In the genomic region with DNA sequence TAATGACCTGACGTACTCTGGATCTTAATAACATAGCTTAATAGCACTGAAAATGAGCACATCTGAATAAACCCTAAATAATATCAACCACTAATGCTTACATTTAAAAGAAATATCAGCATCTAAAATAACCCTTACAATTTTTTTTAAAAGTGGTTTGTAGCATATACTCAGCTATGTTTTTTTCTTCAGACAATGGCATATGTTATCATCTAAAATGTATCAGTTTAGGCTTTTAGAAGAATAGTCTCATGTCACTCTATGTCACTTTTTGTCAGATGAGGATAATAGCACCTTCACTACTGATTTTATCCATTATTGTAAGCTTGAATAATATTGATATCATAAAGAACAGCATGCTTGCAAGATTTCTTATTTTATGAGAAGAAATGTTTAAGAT, we compare ENCODE assay signal across 27 cellular contexts.
DNase-seq lines count a peak whose midpoint lies in the region; TF ChIP-seq lines count a peak whose summit lies in the region.
"Had no signal": no experiment of that assay in that cellular context is flagged by ENCODE, and none has a peak within 500 bp of the region (broad histone marks: within the 10 kb centered on the region; RNA-seq: fewer than 3 reads in every experiment).

No MANE protein-coding gene starts in this region.

- peak overlapping the region; percentile 43 for H3K9ac ChIP-seq in neural cell (ENCODE audit: low read length)
- H3K9ac ChIP-seq: BLaER1; BLaER1 treated with 17β-estradiol and CSF1 and Interleukin-3, amounts not matched to agents 10 nM and 100 nM had no signal

- peak; percentile 28 for TF ChIP-seq RAD21 in neural cell (conservative IDR thresholded peaks at IDR 0.05)

- no peaks in the 10 kb centered on the region for H3K36me3 ChIP-seq in neural cell (ENCODE audit: insufficient read depth, low read length)
- H3K36me3 ChIP-seq: BE2C; BLaER1; BLaER1 treated with 17β-estradiol and CSF1 and Interleukin-3, amounts not matched to agents 10 nM and 100 nM had no signal

- no peak overlapping the region for H2AFZ ChIP-seq in neural cell (ENCODE audit: low read depth, low read length)

- no peak overlapping the region for H3K4me2 ChIP-seq in neural cell (ENCODE audit: low read length)
- H3K4me2 ChIP-seq: A549; BLaER1; BLaER1 treated with 17β-estradiol and CSF1 and Interleukin-3, amounts not matched to agents 10 nM and 100 nM had no signal

- TF ChIP-seq EP300 in neural cell (conservative IDR thresholded peaks at IDR 0.05; ENCODE audit: poor library complexity, severe bottlenecking): peak; percentile 96

- no peaks in the 10 kb centered on the region for H3K27me3 ChIP-seq in neural cell (ENCODE audit: insufficient read depth, low read depth, low read length)
- H3K27me3 ChIP-seq: BE2C, BLaER1 had no signal

- no peaks in the 10 kb centered on the region for H4K20me1 ChIP-seq in neural cell (ENCODE audit: insufficient read depth)
- H4K20me1 ChIP-seq: BLaER1; BLaER1 treated with 17β-estradiol and CSF1 and Interleukin-3, amounts not matched to agents 10 nM and 100 nM had no signal

- H3K4me3 ChIP-seq in neural cell (ENCODE audit: low read length): peak overlapping the region; percentile 36
- H3K4me3 ChIP-seq: A549; BLaER1; BLaER1 treated with 17β-estradiol and CSF1 and Interleukin-3, amounts not matched to agents 10 nM and 100 nM had no signal

- H3K79me2 ChIP-seq in neural cell (replicated peaks; ENCODE audit: insufficient read depth, low read length): no peaks in the 10 kb centered on the region

- H3K27ac ChIP-seq in neural cell (ENCODE audit: low read length) (peak overlapping the region; percentile 86), substantia nigra (ENCODE audit: low read depth, low read length, poor library complexity, severe bottlenecking) (no peak overlapping the region)
- H3K27ac ChIP-seq: 22Rv1; A549; BLaER1; BLaER1 treated with 17β-estradiol and CSF1 and Interleukin-3, amounts not matched to agents 10 nM and 100 nM; C4-2B had no signal

- no peaks in the 10 kb centered on the region for H3K9me2 ChIP-seq in neural cell (ENCODE audit: insufficient read depth, low read length)

- no peak for TF ChIP-seq CTCF in neural cell (IDR thresholded peaks at IDR 0.05; ENCODE audit: poor library complexity, severe bottlenecking)

- peaks cover 10% of the 10 kb centered on the region for H3F3A ChIP-seq in neural cell (ENCODE audit: insufficient read depth, low read length, poor library complexity, severe bottlenecking)

- no peaks in the 10 kb centered on the region for H3K9me3 ChIP-seq in neural cell (ENCODE audit: low read length)
- H3K9me3 ChIP-seq: A549, BE2C, BLaER1, Caco-2 had no signal

- DNase-seq in substantia nigra (lab: John Stamatoyannopoulos, UW): no peak
- DNase-seq: 8988T; ACHN; AML-193; BE2C; C1 segment of cervical spinal cord; Caco-2; Calu3; CD4-positive, alpha-beta memory T cell; CD4-positive, alpha-beta T cell; CD4-positive, CD25-positive, alpha-beta regulatory T cell; CD8-positive, alpha-beta memory T cell; CD8-positive, alpha-beta T cell; COR-L47; DMS 273 treated with DMSO at 0.1 percent for 48 hours; DMS153; DMS53; DMS79; DMS79 treated with DMSO at 0.1 percent for 48 hours; DND-41; EL had no signal

TF ChIP-seq in neural cell, 6 proteins besides CTCF, POLR2A, EP300 and RAD21:
- TF ChIP-seq SMC3 (conservative IDR thresholded peaks at IDR 0.05; ENCODE audit: poor library complexity) (no peak), POLR2AphosphoS5 (IDR thresholded peaks at IDR 0.05) (peak; percentile 60)
